In genomic region chr19:51547397-51548212, GRCh38 we compare ENCODE assay signal across 1 cellular context.
TF ChIP-seq lines count a peak whose summit lies in the region.

No MANE protein-coding gene starts in this region.

TF ChIP-seq in K562, 482 proteins besides CTCF, POLR2A, EP300 and RAD21 (continued from another document):
- peak; percentile 92 for TF ChIP-seq BRD4 (IDR thresholded peaks at IDR 0.05)
- peak; percentile 57; the same call in 1 of the 2 replicates for TF ChIP-seq RB1 (IDR thresholded peaks at IDR 0.05; ENCODE audit: low read depth)
- peak; percentile 75 for TF ChIP-seq TAF1 (IDR thresholded peaks at IDR 0.05; ENCODE audit: control insufficient read depth, extremely low read depth, insufficient read depth, low read length, severe bottlenecking)
- peak; percentile 59; the same call in 1 of the 2 replicates for TF ChIP-seq EGR1 (conservative IDR thresholded peaks at IDR 0.05)
- TF ChIP-seq, protein P1, sequence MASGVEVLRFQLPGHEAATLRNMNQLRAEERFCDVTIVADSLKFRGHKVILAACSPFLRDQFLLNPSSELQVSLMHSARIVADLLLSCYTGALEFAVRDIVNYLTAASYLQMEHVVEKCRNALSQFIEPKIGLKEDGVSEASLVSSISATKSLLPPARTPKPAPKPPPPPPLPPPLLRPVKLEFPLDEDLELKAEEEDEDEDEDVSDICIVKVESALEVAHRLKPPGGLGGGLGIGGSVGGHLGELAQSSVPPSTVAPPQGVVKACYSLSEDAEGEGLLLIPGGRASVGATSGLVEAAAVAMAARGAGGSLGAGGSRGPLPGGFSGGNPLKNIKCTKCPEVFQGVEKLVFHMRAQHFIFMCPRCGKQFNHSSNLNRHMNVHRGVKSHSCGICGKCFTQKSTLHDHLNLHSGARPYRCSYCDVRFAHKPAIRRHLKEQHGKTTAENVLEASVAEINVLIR (CRISPR knock-in tag; IDR thresholded peaks at IDR 0.05): no peak
- no peak for TF ChIP-seq BMI1 (IDR thresholded peaks at IDR 0.05; ENCODE audit: low read length)
- peak; percentile 96 for TF ChIP-seq GABPB1 (CRISPR knock-in tag; IDR thresholded peaks at IDR 0.05)
- peak; percentile 77; the same call in 1 of the 2 replicates for TF ChIP-seq ZC3H4 (CRISPR knock-in tag; IDR thresholded peaks at IDR 0.05; ENCODE audit: borderline replicate concordance)
- TF ChIP-seq ATF7 (IDR thresholded peaks at IDR 0.05): peak; percentile 78; the same call in 1 of the 2 replicates
- no peak; the same call in 1 of the 2 replicates for TF ChIP-seq MED1 (CRISPR knock-in tag; IDR thresholded peaks at IDR 0.05; ENCODE audit: borderline replicate concordance)
- no peak for TF ChIP-seq BRF2 (IDR thresholded peaks at IDR 0.05; ENCODE audit: borderline replicate concordance, insufficient read depth, insufficient read length)
- TF ChIP-seq IRF9 (tag; IDR thresholded peaks at IDR 0.05): 0 out of 2 replicates have a peak, but pooled peaks have one; percentile 16
- peak; percentile 69; the same call in 1 of the 2 replicates for TF ChIP-seq MTA1 (IDR thresholded peaks at IDR 0.05; ENCODE audit: borderline replicate concordance)
- TF ChIP-seq C11orf30 (IDR thresholded peaks at IDR 0.05; ENCODE audit: low read depth): 0 out of 2 replicates have a peak, but pooled peaks have one; percentile 26
- TF ChIP-seq, protein P2, sequence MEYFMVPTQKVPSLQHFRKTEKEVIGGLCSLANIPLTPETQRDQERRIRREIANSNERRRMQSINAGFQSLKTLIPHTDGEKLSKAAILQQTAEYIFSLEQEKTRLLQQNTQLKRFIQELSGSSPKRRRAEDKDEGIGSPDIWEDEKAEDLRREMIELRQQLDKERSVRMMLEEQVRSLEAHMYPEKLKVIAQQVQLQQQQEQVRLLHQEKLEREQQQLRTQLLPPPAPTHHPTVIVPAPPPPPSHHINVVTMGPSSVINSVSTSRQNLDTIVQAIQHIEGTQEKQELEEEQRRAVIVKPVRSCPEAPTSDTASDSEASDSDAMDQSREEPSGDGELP (CRISPR knock-in tag; IDR thresholded peaks at IDR 0.05; ENCODE audit: borderline replicate concordance): no peak
- TF ChIP-seq RFX1 (IDR thresholded peaks at IDR 0.05): peak; percentile 82
- TF ChIP-seq, protein P3, sequence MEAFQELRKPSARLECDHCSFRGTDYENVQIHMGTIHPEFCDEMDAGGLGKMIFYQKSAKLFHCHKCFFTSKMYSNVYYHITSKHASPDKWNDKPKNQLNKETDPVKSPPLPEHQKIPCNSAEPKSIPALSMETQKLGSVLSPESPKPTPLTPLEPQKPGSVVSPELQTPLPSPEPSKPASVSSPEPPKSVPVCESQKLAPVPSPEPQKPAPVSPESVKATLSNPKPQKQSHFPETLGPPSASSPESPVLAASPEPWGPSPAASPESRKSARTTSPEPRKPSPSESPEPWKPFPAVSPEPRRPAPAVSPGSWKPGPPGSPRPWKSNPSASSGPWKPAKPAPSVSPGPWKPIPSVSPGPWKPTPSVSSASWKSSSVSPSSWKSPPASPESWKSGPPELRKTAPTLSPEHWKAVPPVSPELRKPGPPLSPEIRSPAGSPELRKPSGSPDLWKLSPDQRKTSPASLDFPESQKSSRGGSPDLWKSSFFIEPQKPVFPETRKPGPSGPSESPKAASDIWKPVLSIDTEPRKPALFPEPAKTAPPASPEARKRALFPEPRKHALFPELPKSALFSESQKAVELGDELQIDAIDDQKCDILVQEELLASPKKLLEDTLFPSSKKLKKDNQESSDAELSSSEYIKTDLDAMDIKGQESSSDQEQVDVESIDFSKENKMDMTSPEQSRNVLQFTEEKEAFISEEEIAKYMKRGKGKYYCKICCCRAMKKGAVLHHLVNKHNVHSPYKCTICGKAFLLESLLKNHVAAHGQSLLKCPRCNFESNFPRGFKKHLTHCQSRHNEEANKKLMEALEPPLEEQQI (IDR thresholded peaks at IDR 0.05): peak; percentile 89
- no peak for TF ChIP-seq HMGN3 (IDR thresholded peaks at IDR 0.05; ENCODE audit: borderline replicate concordance, extremely low read depth, insufficient read length, low read depth, low read length)
- peak; percentile 97 for TF ChIP-seq CC2D1A (IDR thresholded peaks at IDR 0.05)
TF ChIP-seq in K562: peak in this region for 185.
